ENCODE assay signal across 8 cellular contexts in the genomic region with DNA sequence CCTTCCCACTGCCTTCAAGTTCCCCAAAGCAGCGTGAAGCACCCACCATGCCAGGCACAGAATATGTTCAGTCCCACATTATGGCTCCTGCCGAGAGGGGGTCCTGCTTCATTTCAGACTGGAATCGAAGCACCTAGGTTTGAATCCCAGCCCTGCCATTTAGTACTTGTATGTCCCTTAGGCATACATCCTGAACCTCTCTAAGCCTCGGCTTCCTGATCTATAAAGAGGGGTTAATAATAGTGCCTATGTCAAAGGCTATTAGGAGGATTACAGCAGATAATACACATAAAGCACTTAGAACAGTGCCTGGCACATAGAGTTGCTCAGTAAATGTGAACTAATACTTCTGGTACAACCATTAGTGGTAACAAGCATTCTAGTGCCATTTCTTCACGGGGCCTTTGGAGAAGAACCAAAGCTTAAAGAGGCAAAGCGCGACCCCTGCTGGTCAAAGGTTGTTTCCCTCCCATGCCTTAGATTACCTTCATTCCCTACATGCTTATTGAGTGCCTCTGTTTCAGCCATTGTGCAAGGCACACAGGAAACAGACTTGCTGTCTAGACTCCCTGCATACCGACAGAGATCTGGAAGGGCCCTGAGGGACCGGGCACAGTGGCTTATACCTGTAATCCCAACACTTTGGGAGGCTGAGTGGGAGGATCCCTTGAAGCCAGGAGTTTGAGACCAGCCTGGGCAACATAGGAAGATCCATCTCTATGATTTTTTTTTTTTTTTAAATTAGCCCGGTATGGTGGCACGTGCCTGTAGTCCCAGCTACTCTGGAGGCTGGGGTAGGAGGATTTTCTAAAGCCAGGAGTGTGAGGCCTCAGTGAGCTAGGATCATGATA.
DNase-seq lines count a peak whose midpoint lies in the region; ATAC-seq and TF ChIP-seq lines count a peak whose summit lies in the region.

No MANE protein-coding gene starts in this region.

- ATAC-seq in GM18517 (IDR thresholded peaks at IDR 0.05; ENCODE audit: unreplicated experiment) (peak; percentile 63), HG03280 (IDR thresholded peaks at IDR 0.05; ENCODE audit: unreplicated experiment) (peak; percentile 66), left lobe of liver (peak; percentile 93)

- H3K27ac Mint-ChIP-seq in chondrocyte (ENCODE audit: unreplicated experiment): peak overlapping the region; percentile 57

- no peaks in the 10 kb centered on the region for H3K9me3 Mint-ChIP-seq in chondrocyte (ENCODE audit: low read depth)

- POLR2A ChIA-PET in AG04449 (lab: Yijun Ruan, JAX): interaction anchor here (1.0 kb wide), 1 partner anchor 192 kb away, joined by 3 read pairs; no protein-coding TSS in a partner anchor

- H3K4me3 ChIP-seq in AG04449 (ENCODE audit: low read depth, low read length): no peak overlapping the region

- H3K4me3 Mint-ChIP-seq in chondrocyte (ENCODE audit: unreplicated experiment): no peak overlapping the region

- DNase-seq in AG04449 (ENCODE audit: low read depth, low spot score) (peak; percentile 79), NCI-H460 (ENCODE audit: extremely low read depth, low read depth) (peak; percentile 88), chondrocyte (ENCODE audit: low spot score) (no peak), left lobe of liver (ENCODE audit: low spot score) (peak; percentile 82)
- DNase-seq in activated CD4-positive, alpha-beta T cell treated with anti-CD3 and anti-CD28 coated beads for 1 hour: peak; percentile 72
- DNase-seq in stimulated activated CD4-positive, alpha-beta T cell treated with anti-CD3 and anti-CD28 coated beads, Interleukin-4, amount 100 ng/mL, for 1 hour: peak; percentile 85

- CTCF ChIA-PET in AG04449 (lab: Yijun Ruan, JAX): interaction anchor here (0.9 to 29.9 kb wide), 28 partner anchors 3 to 395 kb away, joined by 3 to 924 read pairs (median 4); a partner anchor contains a TSS

- no peaks in the 10 kb centered on the region for H3K27me3 Mint-ChIP-seq in chondrocyte (ENCODE audit: low read depth)

- peaks cover 1% of the 10 kb centered on the region for H3K36me3 Mint-ChIP-seq in chondrocyte (ENCODE audit: low read depth)

- TF ChIP-seq CTCF in AG04449 (IDR thresholded peaks at IDR 0.05; ENCODE audit: insufficient read depth, low read length, missing control alignments): peak; percentile 88
- TF ChIP-seq CTCF in chondrocyte (IDR thresholded peaks at IDR 0.05): peak; percentile 95

- H3K4me1 Mint-ChIP-seq in chondrocyte (ENCODE audit: low read depth): peaks cover 7% of the 10 kb centered on the region
